Comparison of ENCODE assay signal across 8 cellular contexts in genomic region chr19:17309962-17310461, GRCh38. TPM values are rescaled to one million over a fixed set of nuclear protein-coding genes. Genes with fewer than 3 reads are reported as not detected.
DNase-seq lines count a peak whose midpoint lies in the region; ATAC-seq and TF ChIP-seq lines count a peak whose summit lies in the region.

No MANE protein-coding gene starts in this region.

- intact Hi-C loops in heart left ventricle (cut with DNase I) (loop anchor here in 2 of 10 donors (2.0 kb wide), 2 partner anchors 23 to 25 kb away; partner anchors contain the start of gene ANO8 (in 1 of the 2)), cardiac septum (cut with DNase I) (no loop called here), upper lobe of right lung (cut with DNase I) (no loop called here)

- H3K4me1 ChIP-seq in heart left ventricle = peaks cover 0 to 47% (median 32%) of the 10 kb centered on the region in 12 donors
- peaks cover 31% of the 10 kb centered on the region for H3K4me1 ChIP-seq in upper lobe of right lung

- H3K4me3 Mint-ChIP-seq in memory B cell = peak overlapping the region; percentile 95

- H3K9me3 ChIP-seq in heart left ventricle (no peaks in the 10 kb centered on the region), upper lobe of right lung (no peaks in the 10 kb centered on the region)

- peaks cover 11% of the 10 kb centered on the region for H3K36me3 Mint-ChIP-seq in memory B cell

- peaks cover 28% of the 10 kb centered on the region for H3K4me1 Mint-ChIP-seq in memory B cell

- TF ChIP-seq CTCF in heart left ventricle (IDR thresholded peaks at IDR 0.05) = no peak
- no peak for TF ChIP-seq CTCF in astrocyte of the cerebellum (IDR thresholded peaks at IDR 0.05; ENCODE audit: low read depth, low read length, missing control alignments)
- TF ChIP-seq CTCF in upper lobe of right lung (IDR thresholded peaks at IDR 0.05) = no peak

- H3K36me3 ChIP-seq in heart left ventricle (peaks cover 0 to 18% (median 14%) of the 10 kb centered on the region in 9 donors), upper lobe of right lung (peaks cover 14% of the 10 kb centered on the region)

- ATAC-seq in heart left ventricle = no peak
- no peak for ATAC-seq in memory B cell (ENCODE audit: low read depth)
- ATAC-seq in upper lobe of right lung = no peak
- ATAC-seq in HG03159 (IDR thresholded peaks at IDR 0.05; ENCODE audit: unreplicated experiment) = no peak

- H3K27me3 ChIP-seq in heart left ventricle = no peaks in the 10 kb centered on the region
- H3K27me3 ChIP-seq in upper lobe of right lung = no peaks in the 10 kb centered on the region

- WGBS in heart left ventricle, 4 donors = 6 to 7% (median 6%) methylated on average over 14 to 23 of the region's 23 CpGs

- TF ChIP-seq POLR2A in heart left ventricle (IDR thresholded peaks at IDR 0.05) = no peak

- no peaks in the 10 kb centered on the region for H3K27me3 Mint-ChIP-seq in memory B cell

- peak overlapping the region; percentile 83 for H3K27ac Mint-ChIP-seq in memory B cell

- H3K27ac ChIP-seq in heart left ventricle (peak overlapping the region in 11 of 12 donors; percentile 29 to 84 (median 76)), upper lobe of right lung (peak overlapping the region; percentile 83)

- DNase-seq in heart left ventricle = no peak
- no peak for DNase-seq in cardiac septum (ENCODE audit: low spot score)
- DNase-seq in astrocyte of the cerebellum (ENCODE audit: low read depth) = no peak
- no peak for DNase-seq in memory B cell (ENCODE audit: low spot score in 2 of 2)
- DNase-seq in upper lobe of right lung = no peak
- no peak for DNase-seq in NOMO-1 treated with dmso at 0.1 percent for 144 hours (lab: John Stamatoyannopoulos, UW; ENCODE audit: unreplicated experiment)
- DNase-seq in NCI-H446 (lab: John Stamatoyannopoulos, UW) = no peak

- H3K4me3 ChIP-seq in heart left ventricle (peak overlapping the region; percentile 58 to 98 (median 84)), astrocyte of the cerebellum (ENCODE audit: low read depth, low read length) (peak overlapping the region; percentile 99), upper lobe of right lung (peak overlapping the region; percentile 79)

- H3K9me3 Mint-ChIP-seq in memory B cell = no peaks in the 10 kb centered on the region

- in situ Hi-C loops in astrocyte of the cerebellum (cut with HindIII; ENCODE audit: low sequenced_read_pairs) = loop anchor here (25.0 kb wide), 1 partner anchor 148 kb away; no protein-coding TSS in a partner anchor

RNA-seq across cellular contexts. Expression of gene DDA1, which starts 0.6 kb away (rescaled TPM):
- total RNA-seq in heart left ventricle = 10 to 100 TPM; 13.9 to 47.1 (median 35.7) TPM
- polyA plus RNA-seq in heart left ventricle = 10 to 100 TPM; 64.8 to 84.6 TPM
- total RNA-seq in cardiac septum = 38.8 TPM
- total RNA-seq in upper lobe of right lung = 30.4 TPM

RNA-seq across cellular contexts. Expression of gene MRPL34, which starts 4.3 kb away (rescaled TPM):
- 100 to 1,000 TPM in 8 of 9 donors, 10 to 100 TPM in 1; 97.8 to 389 (median 174) TPM for total RNA-seq in heart left ventricle
- polyA plus RNA-seq in heart left ventricle = 100 to 1,000 TPM; 296 to 325 TPM
- total RNA-seq in cardiac septum = 136 TPM
- total RNA-seq in upper lobe of right lung = 84.9 TPM

RNA-seq across cellular contexts. Expression of gene ABHD8, which starts 6.8 kb away (rescaled TPM):
- total RNA-seq in heart left ventricle = 10 to 100 TPM in 5 of 9 donors, 1 to 10 TPM in 4; 7.4 to 21.8 (median 10.3) TPM
- polyA plus RNA-seq in heart left ventricle = 10 to 100 TPM; 11.6 to 19.2 TPM
- 8.6 TPM for total RNA-seq in cardiac septum
- total RNA-seq in upper lobe of right lung = 17.1 TPM

RNA-seq across cellular contexts. Expression of gene ANO8, which starts 24.6 kb away (rescaled TPM):
- total RNA-seq in heart left ventricle (10 to 100 TPM in 2 of 9 donors, 1 to 10 TPM in 7; 6.4 to 11.0 (median 7.9) TPM), cardiac septum (7.3 TPM), upper lobe of right lung (14.6 TPM)
- polyA plus RNA-seq in heart left ventricle = 1 to 10 TPM; 4.8 to 8.3 TPM

RNA-seq across cellular contexts. Expression of gene GTPBP3, which starts 27.3 kb away (rescaled TPM):
- total RNA-seq in heart left ventricle (10 to 100 TPM in 7 of 9 donors, 1 to 10 TPM in 2; 6.3 to 20.1 (median 11.3) TPM), cardiac septum (9.8 TPM), upper lobe of right lung (17.7 TPM)
- 10 to 100 TPM in 1 of 2 donors, 1 to 10 TPM in 1; 8.9 to 13.0 TPM for polyA plus RNA-seq in heart left ventricle
